In the genomic region with DNA sequence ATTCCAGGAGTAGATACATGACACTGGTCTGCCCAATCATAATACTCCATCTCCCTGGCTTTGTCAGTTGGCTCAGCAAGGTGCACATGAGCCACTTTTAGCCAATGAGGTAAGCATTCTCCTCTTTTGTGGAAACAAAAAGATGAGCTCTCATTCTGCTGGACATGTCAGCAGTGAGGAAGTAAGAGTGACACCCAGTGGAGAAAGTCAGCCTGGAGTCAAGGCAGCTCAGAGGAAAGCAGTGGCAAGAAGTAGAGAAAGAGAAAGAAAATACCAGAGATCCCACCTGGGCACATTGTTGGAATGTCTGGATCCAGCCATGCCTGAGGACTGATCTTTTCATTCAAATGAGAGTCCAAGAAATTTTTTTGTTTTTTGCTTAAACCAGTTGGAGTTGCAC, we compare ENCODE assay signal across 8 cellular contexts.
DNase-seq lines count a peak whose midpoint lies in the region; ATAC-seq and TF ChIP-seq lines count a peak whose summit lies in the region.

No MANE protein-coding gene starts in this region.

- TF ChIP-seq POLR2A in sigmoid colon (IDR thresholded peaks at IDR 0.05) = no peak

- no peaks in the 10 kb centered on the region for H3K4me1 ChIP-seq in sigmoid colon

- POLR2A ChIA-PET in HEK293T (lab: Yijun Ruan, JAX) = no interaction called here

- no peak overlapping the region for H3K27ac ChIP-seq in sigmoid colon

- ATAC-seq in GM19351 (IDR thresholded peaks at IDR 0.05; ENCODE audit: unreplicated experiment) = no peak

- CTCF ChIA-PET in HEK293T (lab: Yijun Ruan, JAX) = interaction anchor here (1.1 kb wide), 1 partner anchor 10 kb away, joined by 5 read pairs; no protein-coding TSS in a partner anchor

- peak; percentile 65 for DNase-seq in ELF-1 (ENCODE audit: low read depth, low spot score)
- DNase-seq in HEK293T (ENCODE audit: extremely low spot score) = peak; percentile 9
- peak; percentile 79 for DNase-seq in SHP77 treated with DMSO at 0.1 percent for 48 hours (lab: John Stamatoyannopoulos, UW)
- peak; percentile 67 for DNase-seq in left kidney (ENCODE audit: low read depth, low spot score)
- no peak for DNase-seq in sigmoid colon
- no peak for DNase-seq in 8988T
- DNase-seq in COLO829 (ENCODE audit: low spot score) = no peak

- H3K9me3 ChIP-seq in sigmoid colon = no peaks in the 10 kb centered on the region

- TF ChIP-seq EP300 in sigmoid colon (IDR thresholded peaks at IDR 0.05) = no peak

- intact Hi-C loops in sigmoid colon (cut with DNase I) = no loop called here

- no peaks in the 10 kb centered on the region for H3K36me3 ChIP-seq in sigmoid colon

- TF ChIP-seq CTCF in sigmoid colon (IDR thresholded peaks at IDR 0.05) = no peak

- H3K27me3 ChIP-seq in sigmoid colon = no peaks in the 10 kb centered on the region

- H3K4me3 ChIP-seq in sigmoid colon = no peak overlapping the region

TF ChIP-seq in HEK293T, 16 proteins besides CTCF, POLR2A, EP300 and RAD21:
- TF ChIP-seq HDGF (IDR thresholded peaks at IDR 0.05; ENCODE audit: borderline replicate concordance) = no peak
- no peak for TF ChIP-seq SUZ12 (IDR thresholded peaks at IDR 0.05)

Comparison
In these comparisons a context has a peak if more than half of its experiments do, and no peak if none do; other contexts are left out.
1. DNase-seq: peak in ELF-1 (single experiment), HEK293T (single experiment), SHP77 treated with DMSO at 0.1 percent for 48 hours (single experiment) and left kidney (single experiment); none in sigmoid colon (single experiment), 8988T (single experiment) and COLO829 (single experiment).